21 cellular contexts compared by ENCODE assay signal in genomic region chr9:93077811-93078210, GRCh38. TPM values are rescaled to one million over a fixed set of nuclear protein-coding genes. Genes with fewer than 3 reads are reported as not detected.
DNase-seq lines count a peak whose midpoint lies in the region; ATAC-seq lines count a peak whose summit lies in the region.
"Had no signal": no experiment of that assay in that cellular context is flagged by ENCODE, and none has a peak within 500 bp of the region (broad histone marks: within the 10 kb centered on the region; RNA-seq: fewer than 3 reads in every experiment).

No MANE protein-coding gene starts in this region.

- H3K27me3 Mint-ChIP-seq in activated CD4-positive, alpha-beta T cell treated with anti-CD3 and anti-CD28 coated beads for 36 hours = no peaks in the 10 kb centered on the region
- H3K27me3 Mint-ChIP-seq in naive thymus-derived CD4-positive, alpha-beta T cell = no peaks in the 10 kb centered on the region

- intact Hi-C loops in activated CD4-positive, alpha-beta T cell treated with anti-CD3 and anti-CD28 coated beads for 36 hours (cut with DNase I, micrococcal nuclease) = no loop called here
- intact Hi-C loops in Right ventricle myocardium superior (cut with DNase I) = no loop called here
- intact Hi-C loops in left cardiac atrium (cut with DNase I) = no loop called here
- intact Hi-C loops in naive thymus-derived CD4-positive, alpha-beta T cell (cut with micrococcal nuclease) = no loop called here

- H3K36me3 Mint-ChIP-seq in activated CD4-positive, alpha-beta T cell treated with anti-CD3 and anti-CD28 coated beads for 36 hours (ENCODE audit: low read depth) = peaks cover 30% of the 10 kb centered on the region
- H3K36me3 Mint-ChIP-seq in naive thymus-derived CD4-positive, alpha-beta T cell = peaks cover 11 to 45% (median 22%) of the 10 kb centered on the region in 5 donors

- peak; percentile 1 for DNase-seq in activated CD4-positive, alpha-beta T cell treated with anti-CD3 and anti-CD28 coated beads for 36 hours
- no peak for DNase-seq in activated CD4-positive, alpha-beta T cell treated with anti-CD3 and anti-CD28 coated beads for 4 hours
- peak; percentile 20 for DNase-seq in Right ventricle myocardium superior
- DNase-seq in left cardiac atrium = no peak
- DNase-seq in naive thymus-derived CD4-positive, alpha-beta T cell = no peak
- DNase-seq in glomerular visceral epithelial cell (ENCODE audit: extremely low spot score) = no peak
- no peak for DNase-seq in SW 1271 (lab: John Stamatoyannopoulos, UW)
- no peak for DNase-seq in SKM-1 treated with dmso at 0.1 percent for 144 hours (lab: John Stamatoyannopoulos, UW; ENCODE audit: unreplicated experiment)
- DNase-seq: AML-193, COR-L47, DMS 273 treated with DMSO at 0.1 percent for 48 hours, MV-4-11, NCI-H187, NCI-H226, NCI-H524 treated with DMSO at 0.1 percent for 48 hours had no signal

- peaks cover 4 to 24% of the 10 kb centered on the region in 2 donors for H3K4me1 ChIP-seq in naive thymus-derived CD4-positive, alpha-beta T cell (ENCODE audit: control insufficient read depth in 2 of 2, insufficient read depth in 2 of 2, low read length in 2 of 2)
- H3K4me1 ChIP-seq: HAP-1 had no signal

- no peak overlapping the region for H3K27ac ChIP-seq in naive thymus-derived CD4-positive, alpha-beta T cell (ENCODE audit: low read depth, low read length)
- H3K27ac ChIP-seq: 22Rv1, HL-60, KMS-11 had no signal

- peaks cover 46% of the 10 kb centered on the region for H3K4me1 Mint-ChIP-seq in activated CD4-positive, alpha-beta T cell treated with anti-CD3 and anti-CD28 coated beads for 36 hours
- peaks cover 16 to 73% (median 62%) of the 10 kb centered on the region in 7 donors for H3K4me1 Mint-ChIP-seq in naive thymus-derived CD4-positive, alpha-beta T cell

- CTCF ChIA-PET in activated CD4-positive, alpha-beta T cell treated with anti-CD3 and anti-CD28 coated beads for 36 hours (lab: Charles Lee) = no interaction called here
- CTCF ChIA-PET in naive thymus-derived CD4-positive, alpha-beta T cell (lab: Charles Lee) = no interaction called here

- no peak overlapping the region for H3K4me3 ChIP-seq in naive thymus-derived CD4-positive, alpha-beta T cell (ENCODE audit: low read length)
- H3K4me3 ChIP-seq: HAP-1 had no signal

- peaks cover 0 to 73% (median 36%) of the 10 kb centered on the region in 3 experiments for H3K36me3 ChIP-seq in naive thymus-derived CD4-positive, alpha-beta T cell (ENCODE audit: control insufficient read depth in 2 of 3, insufficient read depth in 3 of 3, low read length in 3 of 3)
- H3K36me3 ChIP-seq: HAP-1 had no signal

- no peak overlapping the region for H3K27ac Mint-ChIP-seq in activated CD4-positive, alpha-beta T cell treated with anti-CD3 and anti-CD28 coated beads for 36 hours
- H3K27ac Mint-ChIP-seq in naive thymus-derived CD4-positive, alpha-beta T cell = peak overlapping the region; percentile 0 to 93 (median 73)

- H3K9me3 Mint-ChIP-seq in activated CD4-positive, alpha-beta T cell treated with anti-CD3 and anti-CD28 coated beads for 36 hours (ENCODE audit: low read depth) = no peaks in the 10 kb centered on the region
- no peaks in the 10 kb centered on the region for H3K9me3 Mint-ChIP-seq in naive thymus-derived CD4-positive, alpha-beta T cell
- H3K9me3 Mint-ChIP-seq: CD14-positive monocyte had no signal

- no peaks in the 10 kb centered on the region for H3K9me3 ChIP-seq in naive thymus-derived CD4-positive, alpha-beta T cell (ENCODE audit: control insufficient read depth in 2 of 3, low read length in 3 of 3)
- H3K9me3 ChIP-seq: HAP-1 had no signal

- POLR2A ChIA-PET in activated CD4-positive, alpha-beta T cell treated with anti-CD3 and anti-CD28 coated beads for 36 hours (lab: Charles Lee) = no interaction called here
- POLR2A ChIA-PET in naive thymus-derived CD4-positive, alpha-beta T cell (lab: Charles Lee) = interaction anchor here (0.6 to 5.8 kb wide), 2 partner anchors 12 to 15 kb away, joined by 3 to 60 read pairs; no protein-coding TSS in a partner anchor

- H3K27me3 ChIP-seq in naive thymus-derived CD4-positive, alpha-beta T cell (ENCODE audit: control insufficient read depth in 2 of 2, insufficient read depth in 2 of 2, low read length in 2 of 2) = no peaks in the 10 kb centered on the region

- no peak overlapping the region for H3K4me3 Mint-ChIP-seq in activated CD4-positive, alpha-beta T cell treated with anti-CD3 and anti-CD28 coated beads for 36 hours
- H3K4me3 Mint-ChIP-seq in naive thymus-derived CD4-positive, alpha-beta T cell = no peak overlapping the region
- H3K4me3 Mint-ChIP-seq: CD14-positive monocyte had no signal

- ATAC-seq in activated CD4-positive, alpha-beta T cell treated with anti-CD3 and anti-CD28 coated beads for 36 hours = no peak
- ATAC-seq in Right ventricle myocardium superior (ENCODE audit: poor library complexity) (no peak), left cardiac atrium (no peak)
- no peak for ATAC-seq in naive thymus-derived CD4-positive, alpha-beta T cell

RNA-seq across cellular contexts. Expression of gene CARD19, which starts 18.2 kb away (rescaled TPM):
- 10 to 100 TPM; 39.6 to 44.4 TPM for total RNA-seq in activated CD4-positive, alpha-beta T cell treated with anti-CD3 and anti-CD28 coated beads for 36 hours
- total RNA-seq in Right ventricle myocardium superior = 27.5 TPM
- total RNA-seq in left cardiac atrium = 10 to 100 TPM; 20.2 to 26.3 TPM
- 10 to 100 TPM; 43.0 to 90.0 (median 54.1) TPM for total RNA-seq in naive thymus-derived CD4-positive, alpha-beta T cell
- polyA plus RNA-seq in naive thymus-derived CD4-positive, alpha-beta T cell = 10 to 100 TPM; 59.2 to 75.6 TPM

RNA-seq across cellular contexts. Expression of gene SUSD3, which starts 19.3 kb away (rescaled TPM):
- total RNA-seq in activated CD4-positive, alpha-beta T cell treated with anti-CD3 and anti-CD28 coated beads for 36 hours = 10 to 100 TPM; 51.4 to 57.9 TPM
- 0.56 TPM for total RNA-seq in Right ventricle myocardium superior
- total RNA-seq in left cardiac atrium = 1 to 10 TPM; 1.6 to 2.4 TPM
- total RNA-seq in naive thymus-derived CD4-positive, alpha-beta T cell = 10 to 100 TPM; 62.8 to 83.5 (median 68.7) TPM
- 100 to 1,000 TPM; 186 to 315 TPM for polyA plus RNA-seq in naive thymus-derived CD4-positive, alpha-beta T cell
- total RNA-seq: HT1080 had no signal

RNA-seq across cellular contexts. Expression of gene NINJ1, which starts 56.2 kb away (rescaled TPM):
- total RNA-seq in activated CD4-positive, alpha-beta T cell treated with anti-CD3 and anti-CD28 coated beads for 36 hours = 100 to 1,000 TPM in 1 of 2 experiments, 10 to 100 TPM in 1; 77.4 to 108 TPM
- total RNA-seq in Right ventricle myocardium superior = 49.2 TPM
- total RNA-seq in left cardiac atrium = 10 to 100 TPM; 38.4 to 45.9 TPM
- 100 to 1,000 TPM in 2 of 5 experiments, 10 to 100 TPM in 3; 30.7 to 163 (median 64.7) TPM for total RNA-seq in naive thymus-derived CD4-positive, alpha-beta T cell
- polyA plus RNA-seq in naive thymus-derived CD4-positive, alpha-beta T cell = 100 to 1,000 TPM; 113 to 133 TPM

Comparison
In these comparisons a context has a peak if more than half of its experiments do, and no peak if none do; other contexts are left out.
1. DNase-seq: peak in activated CD4-positive, alpha-beta T cell treated with anti-CD3 and anti-CD28 coated beads for 36 hours (single experiment) and Right ventricle myocardium superior (single experiment); none in activated CD4-positive, alpha-beta T cell treated with anti-CD3 and anti-CD28 coated beads for 4 hours (0 of 2), left cardiac atrium (single experiment), naive thymus-derived CD4-positive, alpha-beta T cell (0 of 9), glomerular visceral epithelial cell (single experiment), SW 1271 (0 of 2) and SKM-1 treated with dmso at 0.1 percent for 144 hours (single experiment).
2. RNA of gene SUSD3, which starts 19.3 kb away (total RNA-seq): 62.8 to 83.5 TPM in naive thymus-derived CD4-positive, alpha-beta T cell and 51.4 to 57.9 TPM in activated CD4-positive, alpha-beta T cell treated with anti-CD3 and anti-CD28 coated beads for 36 hours; 1.6 to 2.4 TPM in left cardiac atrium and 0.56 TPM in Right ventricle myocardium superior (single experiment); every median in the first group is over 10 times any median in the second.